ENCODE assay signal across 17 cellular contexts in genomic region chr3:14564741-14565140, GRCh38. TPM values are rescaled to one million over a fixed set of nuclear protein-coding genes. Genes with fewer than 3 reads are reported as not detected.
DNase-seq lines count a peak whose midpoint lies in the region; ATAC-seq, FAIRE-seq and TF ChIP-seq lines count a peak whose summit lies in the region.
"Had no signal": no experiment of that assay in that cellular context is flagged by ENCODE, and none has a peak within 500 bp of the region (broad histone marks: within the 10 kb centered on the region; RNA-seq: fewer than 3 reads in every experiment).

No MANE protein-coding gene starts in this region.

- no peaks in the 10 kb centered on the region for H3K36me3 Mint-ChIP-seq in stimulated activated memory B cell treated with anti-CD40 and anti-IgM and Interleukin-4, amounts not matched to agents 10 μg/mL and 1 μg/mL and 100 μg/mL, for 72 hours
- H3K36me3 Mint-ChIP-seq: CD4-positive, CD25-positive, alpha-beta regulatory T cell had no signal

- H2BK120ac ChIP-seq in H1 (replicated peaks; ENCODE audit: low read depth, low read length) = no peak overlapping the region

- no peaks in the 10 kb centered on the region for H3K9me3 Mint-ChIP-seq in stimulated activated memory B cell treated with anti-CD40 and anti-IgM and Interleukin-4, amounts not matched to agents 10 μg/mL and 1 μg/mL and 100 μg/mL, for 72 hours
- H3K9me3 Mint-ChIP-seq: CD4-positive, CD25-positive, alpha-beta regulatory T cell had no signal

- H3K9me3 ChIP-seq in MG63 (no peaks in the 10 kb centered on the region), H1 (ENCODE audit: insufficient read depth in 2 of 2, low read depth in 1 of 2, low read length in 1 of 2) (no peaks in the 10 kb centered on the region), mucosa of stomach (ENCODE audit: control insufficient read depth, low read length) (no peaks in the 10 kb centered on the region), mammary epithelial cell (replicated peaks; ENCODE audit: insufficient read depth, low read length) (no peaks in the 10 kb centered on the region)
- H3K9me3 ChIP-seq: SK-N-SH had no signal

- dilution Hi-C loops in mammary epithelial cell (cut with HindIII; ENCODE audit: low sequenced_read_pairs) = no loop called here

- intact Hi-C loops in mammary epithelial cell (cut with micrococcal nuclease) = no loop called here

- TF ChIP-seq CTCF in H1 (IDR thresholded peaks at IDR 0.05; ENCODE audit: control extremely low read depth in 1 of 3, insufficient read depth in 1 of 3, low read depth in 1 of 3, low read length in 3 of 3) (no peak), mammary epithelial cell (conservative IDR thresholded peaks at IDR 0.05 in 1 of 2, IDR thresholded peaks at IDR 0.05 in 1 of 2; ENCODE audit: extremely low read depth in 1 of 2, insufficient read depth in 1 of 2, low read depth in 1 of 2, low read length in 2 of 2) (no peak), foreskin fibroblast (IDR thresholded peaks at IDR 0.05; ENCODE audit: low read depth, low read length) (no peak)

- no peak overlapping the region for H3K14ac ChIP-seq in H1 (ENCODE audit: insufficient read length)

- H2BK15ac ChIP-seq in H1 (ENCODE audit: low read length) = 0 out of 2 replicates have a peak overlapping the region, but pooled peaks have one; percentile 53

- no peak for ATAC-seq in stimulated activated memory B cell treated with anti-CD40 and anti-IgM and Interleukin-4, amounts not matched to agents 10 μg/mL and 1 μg/mL and 100 μg/mL, for 72 hours
- no peak for ATAC-seq in HG03521 (IDR thresholded peaks at IDR 0.05; ENCODE audit: unreplicated experiment)

- no peak overlapping the region for H3K27ac Mint-ChIP-seq in stimulated activated memory B cell treated with anti-CD40 and anti-IgM and Interleukin-4, amounts not matched to agents 10 μg/mL and 1 μg/mL and 100 μg/mL, for 72 hours
- H3K27ac Mint-ChIP-seq: CD4-positive, CD25-positive, alpha-beta regulatory T cell had no signal

- no peak overlapping the region for H4K5ac ChIP-seq in H1 (ENCODE audit: insufficient read length, low read depth, low read length)

- H3K79me2 ChIP-seq in H1 (ENCODE audit: control insufficient read depth in 1 of 2, insufficient read depth in 2 of 2, low read length in 2 of 2) (no peaks in the 10 kb centered on the region), mammary epithelial cell (ENCODE audit: insufficient read depth, low read length) (no peaks in the 10 kb centered on the region)

- WGBS in H1 (ENCODE audit: extremely low coverage in 1 of 2, insufficient coverage in 1 of 2, insufficient read length in 1 of 2, insufficient replicate concordance in 2 of 2, low coverage in 1 of 2, low lambda C conversion rate in 2 of 2, missing lambda C conversion rate in 1 of 2), 2 experiments = 84% methylated on average over 10 of the region's 10 CpGs; no CpG with 5 or more reads in 1 of the 2 experiments
- WGBS in mammary epithelial cell (ENCODE audit: low coverage, missing lambda C conversion rate) = 91% methylated on average over 10 of the region's 10 CpGs

- H2BK20ac ChIP-seq in H1 (ENCODE audit: low read length) = no peak overlapping the region

- POLR2A ChIA-PET in H1 (lab: Charles Lee; ENCODE audit: partially characterized antibody) = interaction anchor here (0.6 kb wide), 1 partner anchor 384 kb away, joined by 3 read pairs; no protein-coding TSS in a partner anchor

- H3K27ac ChIP-seq in H1 (ENCODE audit: low read depth, low read length) = no peak overlapping the region
- H3K27ac ChIP-seq in mammary epithelial cell (ENCODE audit: insufficient read depth, low read depth, low read length) = no peak overlapping the region

- H2BK12ac ChIP-seq in H1 (ENCODE audit: low read depth, low read length) = no peak overlapping the region

- no TSS peak for BruUV-seq in mammary epithelial cell (replicated peaks; lab: Mats Ljungman, UMichigan)

- H2BK5ac ChIP-seq in H1 (ENCODE audit: low read depth, low read length) = no peak overlapping the region

- H4K8ac ChIP-seq in H1 (ENCODE audit: extremely low read depth, insufficient read depth, low read length) = peak overlapping the region; percentile 29; the same call in 1 of the 2 replicates

- no peaks in the 10 kb centered on the region for H3K27me3 ChIP-seq in MG63
- H3K27me3 ChIP-seq in H1 (replicated peaks in 1 of 4; ENCODE audit: control insufficient read depth in 3 of 4, extremely low read depth in 1 of 4, insufficient read depth in 3 of 4, low read length in 3 of 4) = no peaks in the 10 kb centered on the region
- H3K27me3 ChIP-seq in mucosa of stomach (ENCODE audit: control insufficient read depth, insufficient read depth, low read length) = no peaks in the 10 kb centered on the region
- H3K27me3 ChIP-seq in mammary epithelial cell (ENCODE audit: insufficient read depth, low read length) = peaks cover 16% of the 10 kb centered on the region

- H3K4me1 ChIP-seq in H1 (replicated peaks in 1 of 4; ENCODE audit: control insufficient read depth in 3 of 4, insufficient read depth in 4 of 4, low read length in 3 of 4) (peaks cover 4 to 22% (median 9%) of the 10 kb centered on the region in 4 experiments), mucosa of stomach (ENCODE audit: control insufficient read depth, insufficient read depth, low read length) (peaks cover 35% of the 10 kb centered on the region), mammary epithelial cell (ENCODE audit: insufficient read depth, low read length) (no peaks in the 10 kb centered on the region)

- H2AK5ac ChIP-seq in H1 (ENCODE audit: low read depth, low read length) = no peak overlapping the region

- no peak for TF ChIP-seq POLR2A in H1 (IDR thresholded peaks at IDR 0.05; ENCODE audit: control extremely low read depth in 1 of 2, low read depth in 2 of 2, low read length in 2 of 2)

- H4K91ac ChIP-seq in H1 (replicated peaks; ENCODE audit: insufficient read length, low read length) = no peak overlapping the region

- FAIRE-seq in H1 (lab: Jason Lieb, UNC) = no peak
- FAIRE-seq: D721Med, G401.6, GM12892 had no signal

- H3K9ac ChIP-seq in H1 (replicated peaks in 1 of 4; ENCODE audit: extremely low read depth in 1 of 4, low read depth in 3 of 4, low read length in 3 of 4) = no peak overlapping the region
- H3K9ac ChIP-seq in mucosa of stomach (ENCODE audit: low read length) = peak overlapping the region; percentile 43
- H3K9ac ChIP-seq in mammary epithelial cell (ENCODE audit: insufficient read depth, low read length) = no peak overlapping the region
- H3K9ac ChIP-seq: SK-N-SH had no signal

- no peak overlapping the region for H3K56ac ChIP-seq in H1 (replicated peaks; ENCODE audit: insufficient read length, low read depth, low read length)

- TF ChIP-seq RAD21 in H1 (IDR thresholded peaks at IDR 0.05 in 1 of 2, conservative IDR thresholded peaks at IDR 0.05 in 1 of 2; ENCODE audit: low read depth in 2 of 2, low read length in 2 of 2) = no peak

- H3K36me3 ChIP-seq in MG63 (no peaks in the 10 kb centered on the region), H1 (ENCODE audit: control insufficient read depth in 2 of 4, insufficient read depth in 4 of 4, low read length in 3 of 4) (no peaks in the 10 kb centered on the region), mucosa of stomach (ENCODE audit: control insufficient read depth, insufficient read depth, low read length) (no peaks in the 10 kb centered on the region), mammary epithelial cell (ENCODE audit: insufficient read depth, low read length) (no peaks in the 10 kb centered on the region)

- H3K4me3 Mint-ChIP-seq in stimulated activated memory B cell treated with anti-CD40 and anti-IgM and Interleukin-4, amounts not matched to agents 10 μg/mL and 1 μg/mL and 100 μg/mL, for 72 hours = no peak overlapping the region
- H3K4me3 Mint-ChIP-seq: CD4-positive, CD25-positive, alpha-beta regulatory T cell had no signal

- no peak overlapping the region for H3K18ac ChIP-seq in H1 (ENCODE audit: extremely low read depth, low read length)

- H3K27me3 Mint-ChIP-seq in stimulated activated memory B cell treated with anti-CD40 and anti-IgM and Interleukin-4, amounts not matched to agents 10 μg/mL and 1 μg/mL and 100 μg/mL, for 72 hours = peaks cover 68% of the 10 kb centered on the region

- no peaks in the 10 kb centered on the region for H3K4me1 Mint-ChIP-seq in stimulated activated memory B cell treated with anti-CD40 and anti-IgM and Interleukin-4, amounts not matched to agents 10 μg/mL and 1 μg/mL and 100 μg/mL, for 72 hours
- H3K4me1 Mint-ChIP-seq: CD4-positive, CD25-positive, alpha-beta regulatory T cell had no signal

- in situ Hi-C loops in mammary epithelial cell (cut with MboI; ENCODE audit: low sequenced_read_pairs in 2 of 2) = no loop called here

- no peaks in the 10 kb centered on the region; the same call in 1 of the 2 replicates for H3K79me1 ChIP-seq in H1 (ENCODE audit: low read depth, low read length)

- H2AFZ ChIP-seq in H1 (ENCODE audit: low read length) (no peak overlapping the region), mammary epithelial cell (ENCODE audit: low read depth, low read length) (no peak overlapping the region)

- no peak overlapping the region for H3K4me2 ChIP-seq in H1 (ENCODE audit: insufficient read depth in 1 of 2, low read depth in 2 of 2, low read length in 2 of 2)
- no peak overlapping the region for H3K4me2 ChIP-seq in mammary epithelial cell (ENCODE audit: insufficient read depth, low read depth, low read length)
- H3K4me2 ChIP-seq: SK-N-SH had no signal

- H3K23ac ChIP-seq in H1 (ENCODE audit: insufficient read length) = no peak overlapping the region

- TF ChIP-seq EP300 in H1 (IDR thresholded peaks at IDR 0.05; ENCODE audit: borderline replicate concordance in 1 of 2, low read depth in 2 of 2, low read length in 2 of 2) = no peak

- H3K23me2 ChIP-seq in H1 (ENCODE audit: low read depth, low read length) = no peaks in the 10 kb centered on the region

- CTCF ChIA-PET in H1 (lab: Charles Lee; ENCODE audit: partially characterized antibody) = interaction anchor here (0.8 to 4.1 kb wide), 4 partner anchors 13 to 56 kb away, joined by 3 to 35 read pairs (median 6); no protein-coding TSS in a partner anchor
- CTCF ChIA-PET in mammary epithelial cell (lab: Charles Lee; ENCODE audit: low non-redundant PET) = no interaction called here

- no peak overlapping the region for H3K4me3 ChIP-seq in MG63
- H3K4me3 ChIP-seq in H1 (ENCODE audit: extremely low read depth in 1 of 4, insufficient read depth in 2 of 4, low read depth in 3 of 4, low read length in 4 of 4) = no peak overlapping the region
- no peak overlapping the region for H3K4me3 ChIP-seq in mucosa of stomach (ENCODE audit: low read length)
- no peak overlapping the region for H3K4me3 ChIP-seq in mammary epithelial cell (replicated peaks in 1 of 3; ENCODE audit: insufficient read depth in 1 of 3, low read depth in 2 of 3, low read length in 3 of 3)
- H3K4me3 ChIP-seq in foreskin fibroblast (ENCODE audit: low read depth in 1 of 2, low read length in 2 of 2) = no peak overlapping the region

- H4K20me1 ChIP-seq in H1 (replicated peaks in 1 of 2; ENCODE audit: control insufficient read depth in 1 of 2, insufficient read depth in 2 of 2, low read length in 2 of 2) = peaks cover 0 to 2% of the 10 kb centered on the region in 2 experiments
- no peaks in the 10 kb centered on the region for H4K20me1 ChIP-seq in mammary epithelial cell (ENCODE audit: insufficient read depth, low read length)

- DNase-seq in COLO829 (ENCODE audit: low spot score) (peak; percentile 36), MG63 (peak; percentile 23), H1 (ENCODE audit: low read depth in 1 of 2, low spot score in 2 of 2) (no peak), mammary epithelial cell (no peak), foreskin fibroblast (no peak)
- DNase-seq: CD4-positive, CD25-positive, alpha-beta regulatory T cell; GOT3; IMR-90; Kasumi-1; NCI-H524 treated with DMSO at 0.1 percent for 48 hours; SK-N-SH had no signal

- H3K4ac ChIP-seq in H1 (replicated peaks; ENCODE audit: insufficient read length, low read depth, low read length) = no peak overlapping the region

RNA-seq across cellular contexts. Expression of gene GRIP2, which starts 24.6 kb away (rescaled TPM):
- total RNA-seq in MG63 (2014; rRNA removed; shearing (Covaris generic); ENCODE audit: low replicate concordance) = not detected in 2 replicates
- total RNA-seq in H1 (2021; fragmentation: NEBNext Ultra II Directional; extraction: Animal tissue kit (Norgen Biotek cat#: 25700)) = 6.4 and 6.9 TPM in 2 replicates
- polyA plus RNA-seq in H1 (2011; rRNA removed) (2.5 and 3.5 TPM in 2 replicates), mammary epithelial cell (0.01 TPM)
- 3.7 TPM for polyA plus RNA-seq in H1 (2011; cell fraction: cytosol; rRNA removed)
- 25.9 TPM for polyA plus RNA-seq in H1 (2011; cell fraction: nucleus; rRNA removed)
- 4.3 to 7.8 TPM (median 5.2 TPM) in 4 replicates for polyA plus RNA-seq in H1 (2012, experiment 1 of 2)
- polyA plus RNA-seq in H1 (2012, experiment 2 of 2) = 1.2 TPM
- 2.0 TPM for polyA plus RNA-seq in H1 (2013, experiment 1 of 2)
- 1.8 TPM for polyA plus RNA-seq in H1 (2013, experiment 2 of 2)
- polyA minus RNA-seq in H1 (2011; rRNA and poly(A)+ RNA removed) = 1.9 and 4.6 TPM in 2 replicates
- polyA minus RNA-seq in H1 (2011; cell fraction: cytosol; rRNA and poly(A)+ RNA removed) = 1.8 TPM
- polyA minus RNA-seq in H1 (2011; cell fraction: nucleus; rRNA and poly(A)+ RNA removed) = 9.1 TPM
- total RNA-seq in mammary epithelial cell = under 1 TPM in 1 of 2 donors, not detected in 1; 0.17 TPM
- not detected for polyA minus RNA-seq in mammary epithelial cell
- total RNA-seq: CD4-positive, CD25-positive, alpha-beta regulatory T cell; IMR-90 had no signal

Comparison
In these comparisons a context has a peak if more than half of its experiments do, and no peak if none do; other contexts are left out.
1. DNase-seq: peak in COLO829 (single experiment) and MG63 (single experiment); none in H1 (0 of 2), mammary epithelial cell (single experiment) and foreskin fibroblast (0 of 2).